Comparison of ENCODE assay signal across 9 cellular contexts in the genomic region with DNA sequence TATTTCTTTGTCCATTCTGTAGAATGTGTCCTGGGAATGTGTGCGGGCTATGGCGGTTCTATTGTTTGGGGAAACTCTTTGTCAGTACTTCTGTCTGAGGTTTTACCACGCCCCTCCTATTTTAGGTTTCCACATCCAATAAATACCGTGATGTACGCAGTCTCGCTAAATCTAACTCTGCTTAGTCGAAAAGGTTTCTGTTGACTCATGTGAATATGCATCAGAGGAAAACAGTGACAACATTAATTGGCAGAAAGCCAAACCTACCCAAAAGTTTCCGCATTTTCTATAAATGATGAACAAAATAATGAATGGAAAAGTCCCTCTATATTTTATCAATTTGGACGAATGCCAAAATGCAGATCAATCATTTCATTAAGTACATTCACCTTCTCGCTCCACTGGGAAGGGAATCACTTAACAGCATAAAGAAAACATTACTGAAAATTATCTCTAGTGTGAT.
A peak's percentile ranks its signal among the peaks of the same experiment; 100 is the strongest.
DNase-seq lines count a peak whose midpoint lies in the region; ATAC-seq and TF ChIP-seq lines count a peak whose summit lies in the region.
"Had no signal": no experiment of that assay in that cellular context is flagged by ENCODE, and none has a peak within 500 bp of the region (broad histone marks: within the 10 kb centered on the region; RNA-seq: fewer than 3 reads in every experiment).

No MANE protein-coding gene starts in this region.

- no peaks in the 10 kb centered on the region for H3K27me3 Mint-ChIP-seq in activated CD4-positive, alpha-beta memory T cell treated with anti-CD3 and anti-CD28 coated beads for 36 hours

- H3K4me2 ChIP-seq in fibroblast of lung (ENCODE audit: extremely low read depth, insufficient read depth, low read length) (no peak overlapping the region), smooth muscle cell (peak overlapping the region; percentile 37)

- H3K4me3 Mint-ChIP-seq in activated CD4-positive, alpha-beta memory T cell treated with anti-CD3 and anti-CD28 coated beads for 36 hours, result peak overlapping the region; percentile 50

- in situ Hi-C loops in G401 (cut with HindIII; ENCODE audit: low sequenced_read_pairs), result loop anchor here (5.0 kb wide), 1 partner anchor 97 kb away; no protein-coding TSS in a partner anchor

- peaks cover 20% of the 10 kb centered on the region for H3K36me3 Mint-ChIP-seq in activated CD4-positive, alpha-beta memory T cell treated with anti-CD3 and anti-CD28 coated beads for 36 hours

- H3K27ac Mint-ChIP-seq in activated CD4-positive, alpha-beta memory T cell treated with anti-CD3 and anti-CD28 coated beads for 36 hours, result peak overlapping the region; percentile 94

- peak; percentile 54 for DNase-seq in HT-29 (ENCODE audit: low spot score)
- DNase-seq in activated CD4-positive, alpha-beta memory T cell treated with anti-CD3 and anti-CD28 coated beads for 36 hours, result peak; percentile 61
- peak; percentile 74 to 90 for DNase-seq in fibroblast of lung (ENCODE audit: low read depth in 2 of 2)
- no peak for DNase-seq in smooth muscle cell (lab: John Stamatoyannopoulos, UW; ENCODE audit: unreplicated experiment)
- no peak for DNase-seq in G401 (ENCODE audit: low spot score)
- no peak for DNase-seq in 8988T
- DNase-seq: NCI-H510A had no signal

- no peaks in the 10 kb centered on the region for H3K27me3 ChIP-seq in fibroblast of lung (ENCODE audit: control insufficient read depth, insufficient read depth, low read length)
- H3K27me3 ChIP-seq in smooth muscle cell (ENCODE audit: low read depth), result no peaks in the 10 kb centered on the region

- H3K79me2 ChIP-seq in fibroblast of lung (ENCODE audit: control insufficient read depth, insufficient read depth, low read length) (no peaks in the 10 kb centered on the region), smooth muscle cell (ENCODE audit: low read depth) (peaks cover 72% of the 10 kb centered on the region)

- no peaks in the 10 kb centered on the region for H3K9me3 Mint-ChIP-seq in activated CD4-positive, alpha-beta memory T cell treated with anti-CD3 and anti-CD28 coated beads for 36 hours

- no peak for TF ChIP-seq CTCF in fibroblast of lung (conservative IDR thresholded peaks at IDR 0.05 in 1 of 2, IDR thresholded peaks at IDR 0.05 in 1 of 2; ENCODE audit: low read depth in 1 of 2, low read length in 2 of 2)
- no peak for TF ChIP-seq CTCF in smooth muscle cell (IDR thresholded peaks at IDR 0.05; ENCODE audit: borderline replicate concordance, insufficient read depth, poor library complexity, severe bottlenecking)

- H3K4me3 ChIP-seq in fibroblast of lung (replicated peaks in 1 of 4; ENCODE audit: control extremely low read depth in 1 of 4, insufficient read depth in 1 of 4, low read depth in 3 of 4, low read length in 4 of 4), result no peak overlapping the region
- no peak overlapping the region for H3K4me3 ChIP-seq in smooth muscle cell

- peaks cover 83% of the 10 kb centered on the region for H3K4me1 Mint-ChIP-seq in activated CD4-positive, alpha-beta memory T cell treated with anti-CD3 and anti-CD28 coated beads for 36 hours (ENCODE audit: low read depth)

- POLR2A ChIA-PET in activated CD4-positive, alpha-beta memory T cell treated with anti-CD3 and anti-CD28 coated beads for 36 hours (lab: Charles Lee), result interaction anchor here (1.0 to 2.4 kb wide), 3 partner anchors 10 to 143 kb away, joined by 3 to 7 read pairs (median 3); a partner anchor contains a TSS

- CTCF ChIA-PET in activated CD4-positive, alpha-beta memory T cell treated with anti-CD3 and anti-CD28 coated beads for 36 hours (lab: Charles Lee), result interaction anchor here (0.9 to 3.5 kb wide), 4 partner anchors 39 to 143 kb away, joined by 3 to 18 read pairs (median 6); a partner anchor contains a TSS

- H3K9ac ChIP-seq in fibroblast of lung (ENCODE audit: insufficient read depth, low read length) (no peak overlapping the region), smooth muscle cell (ENCODE audit: low read depth) (no peak overlapping the region)

- H3K9me3 ChIP-seq in fibroblast of lung (ENCODE audit: control insufficient read depth, insufficient read depth, low read depth, low read length) (no peaks in the 10 kb centered on the region), smooth muscle cell (replicated peaks; ENCODE audit: low read depth) (no peaks in the 10 kb centered on the region)

- H3K27ac ChIP-seq in fibroblast of lung (ENCODE audit: insufficient read depth, low read length) (peak overlapping the region; percentile 37), smooth muscle cell (ENCODE audit: low read depth) (peak overlapping the region; percentile 65)

- peaks cover 9% of the 10 kb centered on the region for H3F3A ChIP-seq in smooth muscle cell (ENCODE audit: low read depth)

- intact Hi-C loops in activated CD4-positive, alpha-beta memory T cell treated with anti-CD3 and anti-CD28 coated beads for 36 hours (cut with micrococcal nuclease), result loop anchor here (1.0 to 10.0 kb wide), 4 partner anchors 144 to 965 kb away; a partner anchor contains a TSS

- H4K20me1 ChIP-seq in fibroblast of lung (ENCODE audit: control insufficient read depth, extremely low read depth, insufficient read depth, low read length) (no peaks in the 10 kb centered on the region), smooth muscle cell (ENCODE audit: low read depth) (no peaks in the 10 kb centered on the region)

- peaks cover 11% of the 10 kb centered on the region for H3K4me1 ChIP-seq in fibroblast of lung (ENCODE audit: control insufficient read depth, extremely low read depth, insufficient read depth, low read length)
- H3K4me1 ChIP-seq in smooth muscle cell (ENCODE audit: low read depth), result peaks cover 25% of the 10 kb centered on the region

- ATAC-seq in GM21737 (IDR thresholded peaks at IDR 0.05; ENCODE audit: unreplicated experiment) (no peak), HG03378 (IDR thresholded peaks at IDR 0.05; ENCODE audit: unreplicated experiment) (no peak)

- H2AFZ ChIP-seq in fibroblast of lung (ENCODE audit: low read length) (no peak overlapping the region), smooth muscle cell (ENCODE audit: low read depth) (no peak overlapping the region)

- no peaks in the 10 kb centered on the region for H3K36me3 ChIP-seq in fibroblast of lung (ENCODE audit: control insufficient read depth, insufficient read depth, low read length)
- H3K36me3 ChIP-seq in smooth muscle cell (ENCODE audit: low read depth), result no peaks in the 10 kb centered on the region

- 81% methylated on average over 10 of the region's 10 CpGs for WGBS in smooth muscle cell (ENCODE audit: low lambda C conversion rate)

Comparison
In these comparisons a context has a peak if more than half of its experiments do, and no peak if none do; other contexts are left out.
1. DNase-seq: peak in HT-29 (single experiment), activated CD4-positive, alpha-beta memory T cell treated with anti-CD3 and anti-CD28 coated beads for 36 hours (single experiment) and fibroblast of lung (2 of 2); none in smooth muscle cell (single experiment), G401 (single experiment) and 8988T (single experiment).